ENCODE assay signal across 1 cellular context in the genomic region with DNA sequence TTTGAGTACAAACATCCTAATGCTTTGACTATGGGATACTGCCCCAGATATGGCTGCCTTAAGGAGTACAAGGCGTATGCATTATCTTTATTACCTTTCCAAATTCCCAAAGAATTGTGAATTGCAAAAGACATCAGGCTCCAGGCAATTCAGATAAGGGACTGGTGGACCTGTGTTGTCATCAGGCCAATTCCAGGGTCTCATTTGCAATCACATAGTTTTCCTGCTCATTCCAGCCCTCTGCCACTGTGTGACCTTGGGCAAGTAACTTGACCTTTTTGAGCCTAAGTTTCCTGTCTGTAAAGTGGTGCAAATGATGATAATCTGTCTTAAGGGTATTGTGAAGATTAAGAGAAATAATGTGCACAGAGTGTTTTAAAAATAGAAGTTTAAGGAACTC.
TF ChIP-seq lines count a peak whose summit lies in the region.

No MANE protein-coding gene starts in this region.

TF ChIP-seq in SK-N-SH treated with all-trans-retinoic acid at 6 μM for 48 hours, 23 proteins besides CTCF, POLR2A, EP300 and RAD21 (continued from another document):
- TF ChIP-seq, protein P1, sequence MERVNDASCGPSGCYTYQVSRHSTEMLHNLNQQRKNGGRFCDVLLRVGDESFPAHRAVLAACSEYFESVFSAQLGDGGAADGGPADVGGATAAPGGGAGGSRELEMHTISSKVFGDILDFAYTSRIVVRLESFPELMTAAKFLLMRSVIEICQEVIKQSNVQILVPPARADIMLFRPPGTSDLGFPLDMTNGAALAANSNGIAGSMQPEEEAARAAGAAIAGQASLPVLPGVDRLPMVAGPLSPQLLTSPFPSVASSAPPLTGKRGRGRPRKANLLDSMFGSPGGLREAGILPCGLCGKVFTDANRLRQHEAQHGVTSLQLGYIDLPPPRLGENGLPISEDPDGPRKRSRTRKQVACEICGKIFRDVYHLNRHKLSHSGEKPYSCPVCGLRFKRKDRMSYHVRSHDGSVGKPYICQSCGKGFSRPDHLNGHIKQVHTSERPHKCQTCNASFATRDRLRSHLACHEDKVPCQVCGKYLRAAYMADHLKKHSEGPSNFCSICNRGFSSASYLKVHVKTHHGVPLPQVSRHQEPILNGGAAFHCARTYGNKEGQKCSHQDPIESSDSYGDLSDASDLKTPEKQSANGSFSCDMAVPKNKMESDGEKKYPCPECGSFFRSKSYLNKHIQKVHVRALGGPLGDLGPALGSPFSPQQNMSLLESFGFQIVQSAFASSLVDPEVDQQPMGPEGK (CRISPR knock-in tag; IDR thresholded peaks at IDR 0.05; ENCODE audit: borderline replicate concordance) = no peak
- TF ChIP-seq ZNF8 (CRISPR knock-in tag; IDR thresholded peaks at IDR 0.05) = no peak
- TF ChIP-seq SNAI2 (CRISPR knock-in tag; IDR thresholded peaks at IDR 0.05) = no peak
- TF ChIP-seq, protein P2, sequence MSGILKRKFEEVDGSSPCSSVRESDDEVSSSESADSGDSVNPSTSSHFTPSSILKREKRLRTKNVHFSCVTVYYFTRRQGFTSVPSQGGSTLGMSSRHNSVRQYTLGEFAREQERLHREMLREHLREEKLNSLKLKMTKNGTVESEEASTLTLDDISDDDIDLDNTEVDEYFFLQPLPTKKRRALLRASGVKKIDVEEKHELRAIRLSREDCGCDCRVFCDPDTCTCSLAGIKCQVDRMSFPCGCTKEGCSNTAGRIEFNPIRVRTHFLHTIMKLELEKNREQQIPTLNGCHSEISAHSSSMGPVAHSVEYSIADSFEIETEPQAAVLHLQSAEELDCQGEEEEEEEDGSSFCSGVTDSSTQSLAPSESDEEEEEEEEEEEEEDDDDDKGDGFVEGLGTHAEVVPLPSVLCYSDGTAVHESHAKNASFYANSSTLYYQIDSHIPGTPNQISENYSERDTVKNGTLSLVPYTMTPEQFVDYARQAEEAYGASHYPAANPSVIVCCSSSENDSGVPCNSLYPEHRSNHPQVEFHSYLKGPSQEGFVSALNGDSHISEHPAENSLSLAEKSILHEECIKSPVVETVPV (CRISPR knock-in tag; IDR thresholded peaks at IDR 0.05) = no peak
- TF ChIP-seq RARB (CRISPR knock-in tag; IDR thresholded peaks at IDR 0.05) = no peak
- TF ChIP-seq PPARA (CRISPR knock-in tag; IDR thresholded peaks at IDR 0.05; ENCODE audit: borderline replicate concordance) = no peak
- no peak for TF ChIP-seq ZC3H10 (CRISPR knock-in tag; IDR thresholded peaks at IDR 0.05)
- TF ChIP-seq TCF4 (CRISPR knock-in tag; IDR thresholded peaks at IDR 0.05; ENCODE audit: borderline replicate concordance) = no peak
- no peak for TF ChIP-seq ARNTL (CRISPR knock-in tag; IDR thresholded peaks at IDR 0.05; ENCODE audit: borderline replicate concordance, low read depth)
- TF ChIP-seq ZNF70 (CRISPR knock-in tag; IDR thresholded peaks at IDR 0.05) = no peak
- TF ChIP-seq BACH2 (CRISPR knock-in tag; IDR thresholded peaks at IDR 0.05; ENCODE audit: borderline replicate concordance) = no peak
- no peak for TF ChIP-seq TOX (CRISPR knock-in tag; IDR thresholded peaks at IDR 0.05; ENCODE audit: borderline replicate concordance)
- TF ChIP-seq ZFP3 (CRISPR knock-in tag; IDR thresholded peaks at IDR 0.05) = no peak
